In genomic region chr2:44188696-44189095, GRCh38 we compare ENCODE assay signal across 1 cellular context.
TF ChIP-seq lines count a peak whose summit lies in the region.

No MANE protein-coding gene starts in this region.

TF ChIP-seq in GM12878, 131 proteins besides CTCF, POLR2A, EP300 and RAD21:
- no peak for TF ChIP-seq ZNF687 (IDR thresholded peaks at IDR 0.05)
- TF ChIP-seq RB1 (IDR thresholded peaks at IDR 0.05; ENCODE audit: borderline replicate concordance) = no peak
- TF ChIP-seq NBN (IDR thresholded peaks at IDR 0.05) = no peak
- no peak for TF ChIP-seq USF1 (IDR thresholded peaks at IDR 0.05; ENCODE audit: borderline replicate concordance, extremely low read length, insufficient read depth, low read depth, low read length)
- no peak for TF ChIP-seq PAX5 (IDR thresholded peaks at IDR 0.05; ENCODE audit: borderline replicate concordance, low read depth, low read length)
- TF ChIP-seq HDAC6 (IDR thresholded peaks at IDR 0.05; ENCODE audit: unreplicated experiment) = no peak
- TF ChIP-seq FOXM1 (IDR thresholded peaks at IDR 0.05; ENCODE audit: low read depth, low read length) = no peak
- TF ChIP-seq JUNB (IDR thresholded peaks at IDR 0.05) = no peak
- TF ChIP-seq SRF (IDR thresholded peaks at IDR 0.05; ENCODE audit: low read depth in 2 of 2, low read length in 2 of 2) = no peak
- TF ChIP-seq NR2F1 (conservative IDR thresholded peaks at IDR 0.05) = no peak
- no peak for TF ChIP-seq POLR2AphosphoS2 (IDR thresholded peaks at IDR 0.05; ENCODE audit: low read depth, low read length)
- no peak for TF ChIP-seq BCL3 (IDR thresholded peaks at IDR 0.05; ENCODE audit: borderline replicate concordance, insufficient read depth, low read depth, low read length, poor library complexity, severe bottlenecking)
- TF ChIP-seq MYC (IDR thresholded peaks at IDR 0.05; ENCODE audit: insufficient read depth, insufficient read length, insufficient replicate concordance, low read length, severe bottlenecking) = no peak
- no peak for TF ChIP-seq GABPA (IDR thresholded peaks at IDR 0.05; ENCODE audit: low read depth)
- TF ChIP-seq CHD2 (IDR thresholded peaks at IDR 0.05; ENCODE audit: borderline replicate concordance, low read depth, low read length) = no peak
TF ChIP-seq in GM12878: peak in this region for 0.
